In the genomic region with DNA sequence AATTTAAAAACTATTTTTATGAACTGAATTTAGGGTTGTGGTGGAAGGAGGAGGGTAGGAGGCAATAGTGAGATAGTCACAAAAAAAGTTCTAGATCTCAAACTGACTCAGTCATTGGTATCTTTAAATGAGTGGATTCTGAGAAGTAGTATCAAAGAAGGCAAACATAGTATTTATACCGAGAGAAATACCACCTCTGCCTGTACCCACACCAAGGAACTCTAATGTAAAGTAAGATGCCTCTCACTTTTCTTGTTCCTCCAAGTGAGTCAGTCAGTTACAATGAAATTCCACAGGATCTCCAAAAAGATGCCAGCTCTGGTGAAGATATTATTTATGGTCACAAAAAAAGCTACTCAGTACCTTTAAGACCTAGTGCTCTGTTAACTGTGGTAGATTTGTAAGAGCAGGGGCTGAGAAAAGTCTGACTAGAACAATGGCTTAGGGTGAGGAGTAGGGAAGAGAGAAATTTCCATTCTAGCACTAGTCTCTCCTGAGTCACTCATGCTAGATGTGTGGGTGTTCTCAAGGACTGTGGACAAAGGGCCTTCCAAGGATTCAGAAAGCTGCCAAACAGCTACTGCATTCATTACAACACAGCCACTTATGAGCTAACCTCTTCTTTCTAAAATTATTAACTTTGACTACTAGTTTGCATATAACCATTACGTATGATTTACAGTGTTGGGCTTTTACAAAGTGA, we compare ENCODE assay signal across 8 cellular contexts. TPM values are rescaled to one million over a fixed set of nuclear protein-coding genes. Genes with fewer than 3 reads are reported as not detected.
A peak's percentile ranks its signal among the peaks of the same experiment; 100 is the strongest.
DNase-seq lines count a peak whose midpoint lies in the region; ATAC-seq and TF ChIP-seq lines count a peak whose summit lies in the region.
"Had no signal": no experiment of that assay in that cellular context is flagged by ENCODE, and none has a peak within 500 bp of the region (broad histone marks: within the 10 kb centered on the region; RNA-seq: fewer than 3 reads in every experiment).

No MANE protein-coding gene starts in this region.

- WGBS in GM23248 (ENCODE audit: low coverage in 1 of 2, low lambda C conversion rate in 2 of 2, missing lambda C conversion rate in 2 of 2), 2 experiments = 36 to 44% methylated on average over 2 of the region's 2 CpGs

- H3K27ac ChIP-seq in GM23248 (peak overlapping the region; percentile 84), foreskin keratinocyte (peak overlapping the region; percentile 35), gastrocnemius medialis (peak overlapping the region; percentile 35 to 69 (median 55))
- H3K27ac ChIP-seq: neutrophil had no signal

- peak overlapping the region; percentile 23 for H3K27ac Mint-ChIP-seq in T-helper 1 cell treated with Interleukin-12 subunit alpha and Interleukin-12 subunit beta and Interleukin-4 antibody, amounts not matched to agents 30 μg/mL and 1 μg/mL, for 36 hours

- no peak overlapping the region for H2AFZ ChIP-seq in GM23248

- peaks cover 9% of the 10 kb centered on the region for H3K9me3 Mint-ChIP-seq in T-helper 1 cell treated with Interleukin-12 subunit alpha and Interleukin-12 subunit beta and Interleukin-4 antibody, amounts not matched to agents 30 μg/mL and 1 μg/mL, for 36 hours

- peaks cover 26% of the 10 kb centered on the region for H3K36me3 Mint-ChIP-seq in T-helper 1 cell treated with Interleukin-12 subunit alpha and Interleukin-12 subunit beta and Interleukin-4 antibody, amounts not matched to agents 30 μg/mL and 1 μg/mL, for 36 hours (ENCODE audit: low read depth)

- DNase-seq in GM23248 (peak; percentile 98), foreskin keratinocyte (peak; percentile 60 to 75), gastrocnemius medialis (peak in 1 of 2 donors; percentile 37), NCI-H82 (lab: John Stamatoyannopoulos, UW) (no peak)
- no peak for DNase-seq in activated effector memory CD4-positive, alpha-beta T cell treated with anti-CD3 and anti-CD28 coated beads, Interleukin-2, amount 50 U/mL, for 16 hours

- TF ChIP-seq POLR2A in gastrocnemius medialis (IDR thresholded peaks at IDR 0.05) = no peak

- peaks cover 82% of the 10 kb centered on the region for H3F3A ChIP-seq in GM23248 (ENCODE audit: insufficient read depth)

- no peaks in the 10 kb centered on the region for H3K27me3 Mint-ChIP-seq in T-helper 1 cell treated with Interleukin-12 subunit alpha and Interleukin-12 subunit beta and Interleukin-4 antibody, amounts not matched to agents 30 μg/mL and 1 μg/mL, for 36 hours (ENCODE audit: low read depth)

- in situ Hi-C loops in GM23248 (cut with MboI) (no loop called here), gastrocnemius medialis (cut with MboI; ENCODE audit: low sequenced_read_pairs in 4 of 4) (no loop called here)

- ATAC-seq in foreskin keratinocyte (peak; percentile 98), gastrocnemius medialis (peak; percentile 84 to 94), HG02973 (IDR thresholded peaks at IDR 0.05; ENCODE audit: unreplicated experiment) (no peak)

- peaks cover 96% of the 10 kb centered on the region for H3K79me2 ChIP-seq in GM23248 (ENCODE audit: insufficient read depth)

- H3K9me3 ChIP-seq in GM23248 (ENCODE audit: low read depth) = no peaks in the 10 kb centered on the region
- peaks cover 0 to 4% (median 3%) of the 10 kb centered on the region in 3 donors for H3K9me3 ChIP-seq in gastrocnemius medialis
- H3K9me3 ChIP-seq: neutrophil had no signal

- H3K4me3 Mint-ChIP-seq in T-helper 1 cell treated with Interleukin-12 subunit alpha and Interleukin-12 subunit beta and Interleukin-4 antibody, amounts not matched to agents 30 μg/mL and 1 μg/mL, for 36 hours = peak overlapping the region; percentile 14

- TF ChIP-seq CTCF in foreskin keratinocyte (conservative IDR thresholded peaks at IDR 0.05) (no peak), gastrocnemius medialis (IDR thresholded peaks at IDR 0.05 in 4 of 5, conservative IDR thresholded peaks at IDR 0.05 in 1 of 5) (no peak)

- H3K4me3 ChIP-seq in GM23248 (0 out of 2 replicates have a peak overlapping the region, but pooled peaks have one; percentile 9), gastrocnemius medialis (no peak overlapping the region)

- peak overlapping the region; percentile 60 for H3K9ac ChIP-seq in GM23248

- H3K4me2 ChIP-seq in GM23248 (ENCODE audit: unreplicated experiment) = peak overlapping the region; percentile 63

- intact Hi-C loops in gastrocnemius medialis (cut with DNase I; ENCODE audit: low total_unique reads) = no loop called here

- peaks cover 29% of the 10 kb centered on the region for H4K20me1 ChIP-seq in GM23248 (ENCODE audit: insufficient read depth)

- H3K4me1 ChIP-seq in GM23248 (ENCODE audit: insufficient read depth) (peaks cover 58% of the 10 kb centered on the region), foreskin keratinocyte (peaks cover 35% of the 10 kb centered on the region), gastrocnemius medialis (peaks cover 25 to 39% of the 10 kb centered on the region in 2 donors)

- H3K27me3 ChIP-seq in GM23248 (replicated peaks; ENCODE audit: insufficient read depth) (no peaks in the 10 kb centered on the region), foreskin keratinocyte (no peaks in the 10 kb centered on the region), gastrocnemius medialis (no peaks in the 10 kb centered on the region)
- H3K27me3 ChIP-seq: neutrophil had no signal

- H3K36me3 ChIP-seq in GM23248 (ENCODE audit: low read depth) (peaks cover 41% of the 10 kb centered on the region), gastrocnemius medialis (peaks cover 0 to 24% of the 10 kb centered on the region in 2 donors)
- H3K36me3 ChIP-seq: neutrophil had no signal

- H3K4me1 Mint-ChIP-seq in T-helper 1 cell treated with Interleukin-12 subunit alpha and Interleukin-12 subunit beta and Interleukin-4 antibody, amounts not matched to agents 30 μg/mL and 1 μg/mL, for 36 hours (ENCODE audit: low read depth) = peaks cover 31% of the 10 kb centered on the region

- no peaks in the 10 kb centered on the region for H3K9me2 ChIP-seq in GM23248 (ENCODE audit: insufficient read depth)

RNA-seq across cellular contexts. Expression of a gene that starts 36.3 kb away (rescaled TPM):
- 397 and 400 TPM in 2 replicates for total RNA-seq in GM23248 (2014; rRNA removed; shearing (Covaris generic))
- polyA plus RNA-seq in GM23248 (2016; fragmentation: Nextera tagmentation; extraction: Ambion mirVana) (694 and 728 TPM in 2 replicates), foreskin keratinocyte (265 and 322 TPM in 2 replicates)
- total RNA-seq in foreskin keratinocyte (376 and 422 TPM in 2 replicates), gastrocnemius medialis (10 to 100 TPM; 40.3 to 63.7 (median 48.4) TPM)

RNA-seq across cellular contexts. Expression of a gene that starts 38.9 kb away (rescaled TPM):
- total RNA-seq in GM23248 (2014; rRNA removed; shearing (Covaris generic)) = 25.4 and 31.8 TPM in 2 replicates
- 19.8 and 20.9 TPM in 2 replicates for polyA plus RNA-seq in GM23248 (2016; fragmentation: Nextera tagmentation; extraction: Ambion mirVana)
- total RNA-seq in foreskin keratinocyte = 29.3 and 29.5 TPM in 2 replicates
- 8.3 and 8.8 TPM in 2 replicates for polyA plus RNA-seq in foreskin keratinocyte
- 10 to 100 TPM; 13.5 to 27.1 (median 22.0) TPM for total RNA-seq in gastrocnemius medialis

Comparison
In these comparisons a context has a peak if more than half of its experiments do, and no peak if none do; other contexts are left out.
1. DNase-seq: peak in GM23248 (single experiment) and foreskin keratinocyte (2 of 2); none in NCI-H82 (single experiment) and activated effector memory CD4-positive, alpha-beta T cell treated with anti-CD3 and anti-CD28 coated beads, Interleukin-2, amount 50 U/mL, for 16 hours (single experiment).
2. Peak in every context shown above with its lines, with median percentiles within 50 percentile points of each other: H3K27ac ChIP-seq.